8 cellular contexts compared by ENCODE assay signal in the genomic region with DNA sequence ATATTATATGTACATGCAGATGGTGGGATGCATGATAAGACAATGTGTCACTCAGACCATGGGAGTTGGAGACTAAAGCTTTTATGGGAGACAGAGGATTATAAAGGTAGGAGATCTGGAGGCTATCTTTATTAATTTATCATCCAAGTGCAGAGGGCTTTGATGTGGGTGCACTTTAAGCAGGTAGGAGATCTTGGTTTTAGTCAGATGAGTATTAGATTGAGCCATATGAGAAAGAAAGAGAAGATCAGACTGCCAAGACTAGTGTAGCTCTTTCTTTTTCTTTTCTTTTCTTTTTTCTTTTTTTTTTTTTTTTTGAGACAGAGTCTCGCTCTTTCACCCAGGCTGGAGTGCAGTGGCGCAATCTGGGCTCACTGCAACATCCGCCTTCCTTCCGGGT.
"Had no signal": no experiment of that assay in that cellular context is flagged by ENCODE, and none has a peak within 500 bp of the region (broad histone marks: within the 10 kb centered on the region; RNA-seq: fewer than 3 reads in every experiment).

No MANE protein-coding gene starts in this region.

- DNase-seq: GM23248, GOT3, H7, HFFc6, IMR-90, KG1 had no signal

- H3K4me3 Mint-ChIP-seq: HFFc6 had no signal

- H3K9me3 Mint-ChIP-seq: HFFc6 had no signal

- ATAC-seq: HCT116, K562 had no signal

- H3K27ac Mint-ChIP-seq: HFFc6 had no signal
